In genomic region chr5:150363185-150363584, GRCh38 we compare ENCODE assay signal across 22 cellular contexts.
"Had no signal": no experiment of that assay in that cellular context is flagged by ENCODE, and none has a peak within 500 bp of the region (broad histone marks: within the 10 kb centered on the region; RNA-seq: fewer than 3 reads in every experiment).

No MANE protein-coding gene starts in this region.

- H3K9me3 Mint-ChIP-seq: activated B cell treated with CpG ODN at 0.5 μM for 24 hours; activated CD4-positive, alpha-beta memory T cell treated with anti-CD3 and anti-CD28 coated beads, Interleukin-2, amount 10 ng/mL, durations not matched to agents 7 days and 5 days; activated naive CD8-positive, alpha-beta T cell treated with anti-CD3 and anti-CD28 coated beads, Interleukin-2, amount 10 ng/mL, durations not matched to agents 7 days and 5 days; activated T-cell treated with anti-CD3 and anti-CD28 coated beads, Interleukin-2, amount 50 U/mL, for 72 hours; central memory CD8-positive, alpha-beta T cell had no signal

- H3K27ac Mint-ChIP-seq: activated B cell treated with CpG ODN at 0.5 μM for 24 hours; activated T-cell treated with anti-CD3 and anti-CD28 coated beads, Interleukin-2, amount 50 U/mL, for 72 hours; T-helper 17 cell had no signal

- ATAC-seq: activated T-cell treated with anti-CD3 and anti-CD28 coated beads, Interleukin-2, amount 50 U/mL, for 72 hours; K562; T-helper 17 cell had no signal

- DNase-seq: activated B cell treated with CpG ODN at 0.5 μM for 24 hours; activated CD4-positive, alpha-beta memory T cell treated with anti-CD3 and anti-CD28 coated beads, Interleukin-2, amount 10 ng/mL, durations not matched to agents 7 days and 5 days; activated CD4-positive, alpha-beta T cell treated with anti-CD3 and anti-CD28 coated beads for 1 hour; activated CD4-positive, alpha-beta T cell treated with anti-CD3 and anti-CD28 coated beads, Interleukin-2, amount 50 U/mL, for 1 hour; activated naive CD8-positive, alpha-beta T cell treated with anti-CD3 and anti-CD28 coated beads, Interleukin-2, amount 10 ng/mL, durations not matched to agents 7 days and 5 days; activated T-cell treated with anti-CD3 and anti-CD28 coated beads, Interleukin-2, amount 50 U/mL, for 72 hours; aorta; Karpas-422; MM.1S; NCI-H1105; NCI-H1436; NCI-H1694 treated with DMSO at 0.1 percent for 48 hours; NCI-H2029 treated with DMSO at 0.1 percent for 48 hours; NCI-H345; NCI-H510A; NCI-H526 treated with DMSO at 0.1 percent for 48 hours; NCI-H82; SIG-M5; T-helper 17 cell; T1000 had no signal

- H3K27me3 Mint-ChIP-seq: activated B cell treated with CpG ODN at 0.5 μM for 24 hours; activated CD4-positive, alpha-beta memory T cell treated with anti-CD3 and anti-CD28 coated beads, Interleukin-2, amount 10 ng/mL, durations not matched to agents 7 days and 5 days; activated naive CD8-positive, alpha-beta T cell treated with anti-CD3 and anti-CD28 coated beads, Interleukin-2, amount 10 ng/mL, durations not matched to agents 7 days and 5 days; central memory CD8-positive, alpha-beta T cell; T-helper 17 cell had no signal

- H3K4me3 ChIP-seq: K562 had no signal

- H3K4me3 Mint-ChIP-seq: activated B cell treated with CpG ODN at 0.5 μM for 24 hours; activated CD4-positive, alpha-beta memory T cell treated with anti-CD3 and anti-CD28 coated beads, Interleukin-2, amount 10 ng/mL, durations not matched to agents 7 days and 5 days; activated naive CD8-positive, alpha-beta T cell treated with anti-CD3 and anti-CD28 coated beads, Interleukin-2, amount 10 ng/mL, durations not matched to agents 7 days and 5 days; activated T-cell treated with anti-CD3 and anti-CD28 coated beads, Interleukin-2, amount 50 U/mL, for 72 hours; central memory CD8-positive, alpha-beta T cell; T-helper 17 cell had no signal
